ENCODE assay signal across 10 cellular contexts in the genomic region with DNA sequence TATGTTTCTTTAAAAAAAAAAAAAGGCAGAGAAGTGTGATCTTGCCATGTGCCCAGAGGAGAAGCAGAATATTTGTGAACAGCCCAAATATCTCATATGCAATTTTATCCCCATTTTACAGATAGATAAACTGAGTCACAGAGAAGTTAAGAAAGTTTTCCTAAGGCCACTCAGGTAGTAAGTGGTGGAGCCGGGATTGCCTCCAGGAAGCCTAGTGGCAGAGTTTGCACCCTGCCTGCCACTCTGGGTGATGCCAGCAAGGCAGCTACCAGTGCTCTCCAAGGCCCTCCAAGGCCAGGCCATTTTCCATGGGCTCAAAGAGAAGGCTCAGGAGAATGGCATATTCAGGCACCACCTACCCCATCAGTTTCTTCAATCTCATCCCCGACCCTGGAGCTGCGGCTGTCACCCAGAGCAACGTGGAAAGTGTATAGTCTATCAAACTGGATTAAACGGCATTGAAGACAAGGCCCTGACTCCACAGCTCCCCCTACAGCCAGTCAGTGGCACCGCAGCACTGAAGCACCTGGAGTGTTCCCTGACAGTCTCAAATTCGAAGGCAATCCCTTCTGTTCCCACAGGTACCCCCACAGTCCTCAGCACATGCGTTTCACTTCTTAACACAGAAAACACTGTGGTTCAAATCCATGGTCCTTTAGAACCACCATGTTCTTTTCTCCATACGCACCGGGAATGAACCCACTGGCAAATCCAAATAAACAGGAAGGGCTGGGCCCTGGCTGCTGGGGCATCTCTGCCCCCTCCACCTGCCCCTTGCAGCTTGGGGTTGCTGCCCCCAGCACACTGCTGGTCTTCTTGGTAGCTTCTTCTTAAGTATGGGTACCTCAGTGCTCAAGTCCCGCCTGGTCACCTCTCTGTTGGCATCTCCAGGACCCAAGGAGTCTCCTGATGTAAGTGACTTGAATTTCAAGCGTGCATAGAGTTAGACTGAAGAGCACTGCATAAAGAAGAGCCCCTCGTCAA.
DNase-seq lines count a peak whose midpoint lies in the region; ATAC-seq and TF ChIP-seq lines count a peak whose summit lies in the region.
"Had no signal": no experiment of that assay in that cellular context is flagged by ENCODE, and none has a peak within 500 bp of the region (broad histone marks: within the 10 kb centered on the region; RNA-seq: fewer than 3 reads in every experiment).

No MANE protein-coding gene starts in this region.

- no peaks in the 10 kb centered on the region for H3K9me2 ChIP-seq in SK-N-SH

- no peak overlapping the region for H3K27ac ChIP-seq in SK-N-SH (ENCODE audit: low read depth in 2 of 2, low read length in 1 of 2)
- H3K27ac ChIP-seq in neutrophil, result no peak overlapping the region
- H3K27ac ChIP-seq: BLaER1 treated with 17β-estradiol and CSF1 and Interleukin-3, amounts not matched to agents 10 nM and 100 nM had no signal

- H3K9ac ChIP-seq in SK-N-SH, result no peak overlapping the region
- H3K9ac ChIP-seq: BLaER1 treated with 17β-estradiol and CSF1 and Interleukin-3, amounts not matched to agents 10 nM and 100 nM had no signal

- no peak for TF ChIP-seq EP300 in SK-N-SH (IDR thresholded peaks at IDR 0.05; ENCODE audit: borderline replicate concordance in 1 of 2, low read depth in 1 of 2, low read length in 1 of 2)

- no peak overlapping the region for H3K4me2 ChIP-seq in SK-N-SH
- H3K4me2 ChIP-seq: BLaER1 treated with 17β-estradiol and CSF1 and Interleukin-3, amounts not matched to agents 10 nM and 100 nM had no signal

- no peaks in the 10 kb centered on the region for H3K79me2 ChIP-seq in SK-N-SH (ENCODE audit: insufficient read depth)

- H3K4me3 Mint-ChIP-seq in activated T-helper 17 cell treated with anti-CD3 and anti-CD28 coated beads, Interleukin-2, amount 50 U/mL, for 72 hours, result no peak overlapping the region
- H3K4me3 Mint-ChIP-seq: activated B cell treated with CpG ODN at 0.5 μM for 24 hours had no signal

- no peaks in the 10 kb centered on the region for H3F3A ChIP-seq in SK-N-SH (replicated peaks; ENCODE audit: insufficient read depth)

- H3K4me3 ChIP-seq in SK-N-SH (ENCODE audit: low read depth in 2 of 2, low read length in 1 of 2) (no peak overlapping the region; a peak in 1 of 4 replicates), neutrophil (ENCODE audit: low read depth in 1 of 2, low read length in 1 of 2) (no peak overlapping the region)
- H3K4me3 ChIP-seq: BLaER1 treated with 17β-estradiol and CSF1 and Interleukin-3, amounts not matched to agents 10 nM and 100 nM had no signal

- peaks cover 27% of the 10 kb centered on the region for H3K27me3 Mint-ChIP-seq in activated T-helper 17 cell treated with anti-CD3 and anti-CD28 coated beads, Interleukin-2, amount 50 U/mL, for 72 hours

- H3K27me3 ChIP-seq in SK-N-SH (ENCODE audit: insufficient read depth), result peaks cover 40% of the 10 kb centered on the region
- H3K27me3 ChIP-seq in neutrophil, result peaks cover 46% of the 10 kb centered on the region
- H3K27me3 ChIP-seq: BLaER1 treated with 17β-estradiol and CSF1 and Interleukin-3, amounts not matched to agents 10 nM and 100 nM had no signal

- no peaks in the 10 kb centered on the region for H3K36me3 Mint-ChIP-seq in activated T-helper 17 cell treated with anti-CD3 and anti-CD28 coated beads, Interleukin-2, amount 50 U/mL, for 72 hours (ENCODE audit: low read depth)

- H4K20me1 ChIP-seq in SK-N-SH (ENCODE audit: insufficient read depth), result no peaks in the 10 kb centered on the region
- H4K20me1 ChIP-seq: BLaER1 treated with 17β-estradiol and CSF1 and Interleukin-3, amounts not matched to agents 10 nM and 100 nM had no signal

- H2AFZ ChIP-seq in SK-N-SH (ENCODE audit: low read depth), result no peak overlapping the region

- peak; percentile 70 for ATAC-seq in esophagus mucosa
- no peak for ATAC-seq in activated T-helper 17 cell treated with anti-CD3 and anti-CD28 coated beads, Interleukin-2, amount 50 U/mL, for 72 hours (replicated peaks)

- H3K4me1 ChIP-seq in SK-N-SH (ENCODE audit: control insufficient read depth in 1 of 2, insufficient read depth in 2 of 2, low read depth in 1 of 2, low read length in 1 of 2) (no peaks in the 10 kb centered on the region; a peak in 1 of 4 replicates), neutrophil (ENCODE audit: control insufficient read depth in 1 of 2, insufficient read depth in 1 of 2, low read depth in 1 of 2, low read length in 1 of 2) (no peaks in the 10 kb centered on the region)

- no peaks in the 10 kb centered on the region for H3K36me3 ChIP-seq in SK-N-SH (replicated peaks in 1 of 2; ENCODE audit: control insufficient read depth in 1 of 2, insufficient read depth in 2 of 2, low read length in 1 of 2)
- no peaks in the 10 kb centered on the region for H3K36me3 ChIP-seq in neutrophil
- H3K36me3 ChIP-seq: BLaER1 treated with 17β-estradiol and CSF1 and Interleukin-3, amounts not matched to agents 10 nM and 100 nM had no signal

- POLR2A ChIA-PET in SK-N-SH (lab: Yijun Ruan, JAX), result no interaction called here

- TF ChIP-seq CTCF in SK-N-SH (IDR thresholded peaks at IDR 0.05) (peak; percentile 73), neutrophil (IDR thresholded peaks at IDR 0.05) (peak; percentile 39)

- no peaks in the 10 kb centered on the region for H3K4me1 Mint-ChIP-seq in activated T-helper 17 cell treated with anti-CD3 and anti-CD28 coated beads, Interleukin-2, amount 50 U/mL, for 72 hours
- H3K4me1 Mint-ChIP-seq: activated B cell treated with CpG ODN at 0.5 μM for 24 hours had no signal

- H3K9me3 Mint-ChIP-seq in activated T-helper 17 cell treated with anti-CD3 and anti-CD28 coated beads, Interleukin-2, amount 50 U/mL, for 72 hours, result no peaks in the 10 kb centered on the region
- H3K9me3 Mint-ChIP-seq: activated B cell treated with CpG ODN at 0.5 μM for 24 hours had no signal

- peak; percentile 58 for TF ChIP-seq RAD21 in SK-N-SH (IDR thresholded peaks at IDR 0.05; ENCODE audit: low read length)

- H3K9me3 ChIP-seq in SK-N-SH (no peaks in the 10 kb centered on the region), neutrophil (no peaks in the 10 kb centered on the region)
- H3K9me3 ChIP-seq: BLaER1 treated with 17β-estradiol and CSF1 and Interleukin-3, amounts not matched to agents 10 nM and 100 nM had no signal

- 24% methylated on average over 12 of the region's 13 CpGs for WGBS in SK-N-SH (ENCODE audit: low lambda C conversion rate)

- no peak overlapping the region for H3K27ac Mint-ChIP-seq in activated T-helper 17 cell treated with anti-CD3 and anti-CD28 coated beads, Interleukin-2, amount 50 U/mL, for 72 hours
- H3K27ac Mint-ChIP-seq: activated B cell treated with CpG ODN at 0.5 μM for 24 hours had no signal

- DNase-seq in NCI-H1417 (lab: John Stamatoyannopoulos, UW), result peak; percentile 10 to 33 (median 29)
- DNase-seq in NCI-H1417 treated with DMSO at 0.1 percent for 48 hours (lab: John Stamatoyannopoulos, UW), result no peak
- peak; percentile 21 for DNase-seq in HT1080 (ENCODE audit: low read depth)
- peak; percentile 65 for DNase-seq in SK-N-SH
- no peak for DNase-seq in T-helper 9 cell
- DNase-seq: activated B cell treated with CpG ODN at 0.5 μM for 24 hours had no signal

- CTCF ChIA-PET in SK-N-SH (lab: Yijun Ruan, JAX), result interaction anchor here (0.6 to 2.2 kb wide), 13 partner anchors 9 to 661 kb away, joined by 3 to 18 read pairs (median 3); no protein-coding TSS in a partner anchor

TF ChIP-seq in SK-N-SH, 30 proteins besides CTCF, POLR2A, EP300 and RAD21 (continues in another document):
- no peak; the same call in 1 of the 2 replicates for TF ChIP-seq SMC3 (IDR thresholded peaks at IDR 0.05; ENCODE audit: low read depth, low read length)
- TF ChIP-seq FOXJ3 (CRISPR knock-in tag; IDR thresholded peaks at IDR 0.05), result no peak
- no peak for TF ChIP-seq CHD2 (IDR thresholded peaks at IDR 0.05; ENCODE audit: low read length, partially characterized antibody)
- TF ChIP-seq, protein P1, sequence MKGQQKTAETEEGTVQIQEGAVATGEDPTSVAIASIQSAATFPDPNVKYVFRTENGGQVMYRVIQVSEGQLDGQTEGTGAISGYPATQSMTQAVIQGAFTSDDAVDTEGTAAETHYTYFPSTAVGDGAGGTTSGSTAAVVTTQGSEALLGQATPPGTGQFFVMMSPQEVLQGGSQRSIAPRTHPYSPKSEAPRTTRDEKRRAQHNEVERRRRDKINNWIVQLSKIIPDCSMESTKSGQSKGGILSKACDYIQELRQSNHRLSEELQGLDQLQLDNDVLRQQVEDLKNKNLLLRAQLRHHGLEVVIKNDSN (IDR thresholded peaks at IDR 0.05; ENCODE audit: borderline replicate concordance, low read depth), result no peak
- TF ChIP-seq TEAD4 (IDR thresholded peaks at IDR 0.05; ENCODE audit: borderline replicate concordance, insufficient read depth), result no peak
- TF ChIP-seq TAF1 (IDR thresholded peaks at IDR 0.05; ENCODE audit: borderline replicate concordance, low read depth, low read length), result no peak
- TF ChIP-seq, protein P2, sequence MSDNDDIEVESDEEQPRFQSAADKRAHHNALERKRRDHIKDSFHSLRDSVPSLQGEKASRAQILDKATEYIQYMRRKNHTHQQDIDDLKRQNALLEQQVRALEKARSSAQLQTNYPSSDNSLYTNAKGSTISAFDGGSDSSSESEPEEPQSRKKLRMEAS (IDR thresholded peaks at IDR 0.05; ENCODE audit: low read depth), result no peak
- no peak for TF ChIP-seq NFIC (IDR thresholded peaks at IDR 0.05; ENCODE audit: borderline replicate concordance)
- no peak for TF ChIP-seq RCOR1 (IDR thresholded peaks at IDR 0.05; ENCODE audit: low read length)
- TF ChIP-seq, protein P3, sequence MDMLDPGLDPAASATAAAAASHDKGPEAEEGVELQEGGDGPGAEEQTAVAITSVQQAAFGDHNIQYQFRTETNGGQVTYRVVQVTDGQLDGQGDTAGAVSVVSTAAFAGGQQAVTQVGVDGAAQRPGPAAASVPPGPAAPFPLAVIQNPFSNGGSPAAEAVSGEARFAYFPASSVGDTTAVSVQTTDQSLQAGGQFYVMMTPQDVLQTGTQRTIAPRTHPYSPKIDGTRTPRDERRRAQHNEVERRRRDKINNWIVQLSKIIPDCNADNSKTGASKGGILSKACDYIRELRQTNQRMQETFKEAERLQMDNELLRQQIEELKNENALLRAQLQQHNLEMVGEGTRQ (IDR thresholded peaks at IDR 0.05; ENCODE audit: borderline replicate concordance, low read depth, low read length), result no peak
- TF ChIP-seq, protein P4, sequence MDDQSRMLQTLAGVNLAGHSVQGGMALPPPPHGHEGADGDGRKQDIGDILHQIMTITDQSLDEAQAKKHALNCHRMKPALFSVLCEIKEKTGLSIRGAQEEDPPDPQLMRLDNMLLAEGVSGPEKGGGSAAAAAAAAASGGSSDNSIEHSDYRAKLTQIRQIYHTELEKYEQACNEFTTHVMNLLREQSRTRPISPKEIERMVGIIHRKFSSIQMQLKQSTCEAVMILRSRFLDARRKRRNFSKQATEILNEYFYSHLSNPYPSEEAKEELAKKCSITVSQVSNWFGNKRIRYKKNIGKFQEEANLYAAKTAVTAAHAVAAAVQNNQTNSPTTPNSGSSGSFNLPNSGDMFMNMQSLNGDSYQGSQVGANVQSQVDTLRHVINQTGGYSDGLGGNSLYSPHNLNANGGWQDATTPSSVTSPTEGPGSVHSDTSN (IDR thresholded peaks at IDR 0.05), result no peak

Comparison
In these comparisons a context has a peak if more than half of its experiments do, and no peak if none do; other contexts are left out.
1. DNase-seq: peak in NCI-H1417 (3 of 3), HT1080 (single experiment) and SK-N-SH (single experiment); none in NCI-H1417 treated with DMSO at 0.1 percent for 48 hours (single experiment) and T-helper 9 cell (single experiment).